Comparison of ENCODE assay signal across 8 cellular contexts in genomic region chr14:36746907-36747306, GRCh38.
"Had no signal": no experiment of that assay in that cellular context is flagged by ENCODE, and none has a peak within 500 bp of the region (broad histone marks: within the 10 kb centered on the region; RNA-seq: fewer than 3 reads in every experiment).

No MANE protein-coding gene starts in this region.

- H3K27ac Mint-ChIP-seq: GM23338, H9, HFFc6 had no signal

- H3K9me3 ChIP-seq: HAP-1 had no signal

- DNase-seq: GOT3, H9 had no signal

- H3K4me2 ChIP-seq: GM23338 had no signal

- H2AFZ ChIP-seq: GM23248, GM23338 had no signal

- H3K4me3 Mint-ChIP-seq: GM23338, H9, HFFc6 had no signal

- H3K27ac ChIP-seq: GM23248 had no signal

- H3K4me1 ChIP-seq: HAP-1 had no signal

- H3K4me1 Mint-ChIP-seq: GM23338, H9 had no signal

- H3K36me3 ChIP-seq: HAP-1 had no signal

- FAIRE-seq: H1, H54 had no signal

- H3K9ac ChIP-seq: GM23248 had no signal

- H3K4me3 ChIP-seq: GM23248, GM23338, HAP-1 had no signal
